8 cellular contexts compared by ENCODE assay signal in the genomic region with DNA sequence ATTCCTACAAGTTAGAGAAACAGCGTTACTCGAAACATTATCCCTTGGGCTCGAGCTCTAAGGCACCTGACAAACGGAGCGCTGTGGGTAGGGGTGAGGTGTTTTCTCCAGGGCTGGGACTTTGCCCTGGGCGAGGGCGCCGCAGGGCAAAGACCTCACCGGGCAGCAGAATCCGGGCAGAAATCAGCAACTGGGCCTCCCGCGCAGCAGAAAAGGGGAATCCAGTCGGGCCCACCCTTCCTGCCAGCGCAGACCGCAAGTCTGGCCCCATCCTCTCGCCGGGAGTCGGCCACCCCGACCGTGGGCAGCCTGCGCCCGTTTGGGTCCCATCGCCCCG. TPM values are rescaled to one million over a fixed set of nuclear protein-coding genes. Genes with fewer than 3 reads are reported as not detected.
A peak's percentile ranks its signal among the peaks of the same experiment; 100 is the strongest.
DNase-seq lines count a peak whose midpoint lies in the region; ATAC-seq and TF ChIP-seq lines count a peak whose summit lies in the region.

No MANE protein-coding gene starts in this region.

- H3K9me3 Mint-ChIP-seq in T-helper 1 cell treated with Interleukin-12 subunit alpha and Interleukin-12 subunit beta and Interleukin-4 antibody, amounts not matched to agents 30 μg/mL and 1 μg/mL, for 36 hours: no peaks in the 10 kb centered on the region
- no peaks in the 10 kb centered on the region for H3K9me3 Mint-ChIP-seq in progenitor cell of endocrine pancreas (ENCODE audit: low read depth)

- no peak for TF ChIP-seq CTCF in fibroblast of the aortic adventitia (IDR thresholded peaks at IDR 0.05; ENCODE audit: insufficient read depth, low read length)
- TF ChIP-seq CTCF in progenitor cell of endocrine pancreas (IDR thresholded peaks at IDR 0.05; ENCODE audit: unreplicated experiment): no peak

- peaks cover 25% of the 10 kb centered on the region for H3K4me1 Mint-ChIP-seq in T-helper 1 cell treated with Interleukin-12 subunit alpha and Interleukin-12 subunit beta and Interleukin-4 antibody, amounts not matched to agents 30 μg/mL and 1 μg/mL, for 36 hours (ENCODE audit: low read depth)
- peaks cover 17% of the 10 kb centered on the region for H3K4me1 Mint-ChIP-seq in progenitor cell of endocrine pancreas (ENCODE audit: low read depth)

- no peaks in the 10 kb centered on the region for H3K27me3 Mint-ChIP-seq in T-helper 1 cell treated with Interleukin-12 subunit alpha and Interleukin-12 subunit beta and Interleukin-4 antibody, amounts not matched to agents 30 μg/mL and 1 μg/mL, for 36 hours (ENCODE audit: low read depth)
- H3K27me3 Mint-ChIP-seq in progenitor cell of endocrine pancreas: no peaks in the 10 kb centered on the region

- H3K36me3 ChIP-seq in H7 (replicated peaks; ENCODE audit: control insufficient read depth, insufficient read depth, low read length): peaks cover 5% of the 10 kb centered on the region

- DNase-seq in D341Med (ENCODE audit: low spot score) (peak; percentile 62), H7 (peak; percentile 66), fibroblast of the aortic adventitia (ENCODE audit: low read depth) (no peak), progenitor cell of endocrine pancreas (ENCODE audit: low spot score, unreplicated experiment) (no peak), NCI-H1694 treated with DMSO at 0.1 percent for 48 hours (lab: John Stamatoyannopoulos, UW) (no peak), NCI-H345 treated with DMSO at 0.1 percent for 48 hours (lab: John Stamatoyannopoulos, UW; ENCODE audit: unreplicated experiment) (no peak)

- H3K27me3 ChIP-seq in H7 (ENCODE audit: control insufficient read depth, insufficient read depth, low read length): no peaks in the 10 kb centered on the region

- peaks cover 25% of the 10 kb centered on the region for H3K36me3 Mint-ChIP-seq in T-helper 1 cell treated with Interleukin-12 subunit alpha and Interleukin-12 subunit beta and Interleukin-4 antibody, amounts not matched to agents 30 μg/mL and 1 μg/mL, for 36 hours (ENCODE audit: low read depth)
- peaks cover 9% of the 10 kb centered on the region for H3K36me3 Mint-ChIP-seq in progenitor cell of endocrine pancreas (ENCODE audit: insufficient read depth)

- peak overlapping the region; percentile 97 for H3K4me3 ChIP-seq in H7 (ENCODE audit: insufficient read depth, low read depth, low read length)
- peak overlapping the region; percentile 85 for H3K4me3 ChIP-seq in fibroblast of the aortic adventitia (ENCODE audit: low read depth, low read length)

- peak overlapping the region; percentile 85 for H3K27ac Mint-ChIP-seq in T-helper 1 cell treated with Interleukin-12 subunit alpha and Interleukin-12 subunit beta and Interleukin-4 antibody, amounts not matched to agents 30 μg/mL and 1 μg/mL, for 36 hours
- H3K27ac Mint-ChIP-seq in progenitor cell of endocrine pancreas: peak overlapping the region; percentile 84

- H3K4me3 Mint-ChIP-seq in T-helper 1 cell treated with Interleukin-12 subunit alpha and Interleukin-12 subunit beta and Interleukin-4 antibody, amounts not matched to agents 30 μg/mL and 1 μg/mL, for 36 hours: peak overlapping the region; percentile 95
- peak overlapping the region; percentile 93 for H3K4me3 Mint-ChIP-seq in progenitor cell of endocrine pancreas (ENCODE audit: low read depth)

- no peak for ATAC-seq in HG02571 (IDR thresholded peaks at IDR 0.05; ENCODE audit: unreplicated experiment)

RNA-seq across cellular contexts. Expression of gene MSH3, which starts 0.4 kb away (rescaled TPM):
- 10.1 and 15.4 TPM in 2 replicates for total RNA-seq in H7 (2014; rRNA removed; shearing (Covaris generic))
- total RNA-seq in fibroblast of the aortic adventitia (ENCODE audit: low replicate concordance) (19.3 and 25.0 TPM in 2 replicates), progenitor cell of endocrine pancreas (16.9 and 18.4 TPM in 2 replicates)

RNA-seq across cellular contexts. Expression of gene DHFR, which starts 0.8 kb away (rescaled TPM):
- total RNA-seq in H7 (2014; rRNA removed; shearing (Covaris generic)): 63.1 and 67.6 TPM in 2 replicates
- total RNA-seq in fibroblast of the aortic adventitia (ENCODE audit: low replicate concordance) (13.2 and 49.5 TPM in 2 replicates), progenitor cell of endocrine pancreas (41.1 and 45.4 TPM in 2 replicates)

Comparison
In these comparisons a context has a peak if more than half of its experiments do, and no peak if none do; other contexts are left out.
1. DNase-seq: peak in D341Med (single experiment) and H7 (single experiment); none in fibroblast of the aortic adventitia (single experiment), progenitor cell of endocrine pancreas (single experiment), NCI-H1694 treated with DMSO at 0.1 percent for 48 hours (single experiment) and NCI-H345 treated with DMSO at 0.1 percent for 48 hours (single experiment).